Comparison of ENCODE assay signal across 8 cellular contexts in genomic region chr17:82051776-82052637, GRCh38. TPM values are rescaled to one million over a fixed set of nuclear protein-coding genes. Genes with fewer than 3 reads are reported as not detected.
DNase-seq lines count a peak whose midpoint lies in the region; ATAC-seq and TF ChIP-seq lines count a peak whose summit lies in the region.

GPS1 (plus strand) TSS chr17:82051898; CDS start chr17:82051932, 34 bp downstream.
RFNG (minus strand) TSS chr17:82051811; CDS start chr17:82051766, 45 bp downstream.

- ATAC-seq in GM19035 (IDR thresholded peaks at IDR 0.05; ENCODE audit: unreplicated experiment) (peak; percentile 68), heart right ventricle (peak; percentile 27 to 82 (median 70))

- peak within 1 kb of the TSS; percentile 67 for H3K4me2 ChIP-seq in SU-DHL-6 (ENCODE audit: low read depth, low read length, poor library complexity, severe bottlenecking)

- no peaks in the 10 kb centered on the region for H3K9me2 ChIP-seq in SU-DHL-6 (replicated peaks; ENCODE audit: insufficient read depth, low read length)

- peak within 1 kb of the TSS; percentile 77 for H3K27ac Mint-ChIP-seq in type B pancreatic cell

- peak within 1 kb of the TSS; percentile 82 for H3K4me3 ChIP-seq in AG04449 (ENCODE audit: low read depth, low read length)
- H3K4me3 ChIP-seq in SU-DHL-6 (ENCODE audit: insufficient read depth, low read length, poor library complexity, severe bottlenecking) = peak within 1 kb of the TSS; percentile 96
- peak within 1 kb of the TSS; percentile 73 to 97 (median 84) for H3K4me3 ChIP-seq in heart right ventricle

- DNase-seq in AG04449 (ENCODE audit: low read depth, low spot score) (no peak), KG1 (lab: John Stamatoyannopoulos, UW) (peak; percentile 33), heart right ventricle (peak; percentile 69 to 84), posterior vena cava (ENCODE audit: low spot score) (peak; percentile 94), type B pancreatic cell (ENCODE audit: extremely low spot score, unreplicated experiment) (no peak)
- peak; percentile 80 for DNase-seq in activated naive CD8-positive, alpha-beta T cell treated with anti-CD3 and anti-CD28 coated beads, Interleukin-2, amount 50 U/mL, for 16 hours (ENCODE audit: low read depth, low spot score)

- no peaks in the 10 kb centered on the region for H4K20me1 ChIP-seq in SU-DHL-6 (ENCODE audit: low read depth, low read length)

- CTCF ChIA-PET in AG04449 (lab: Yijun Ruan, JAX) = interaction anchor here (1.0 to 7.1 kb wide), 4 partner anchors 12 to 93 kb away, joined by 5 to 47 read pairs (median 6); partner anchors contain the start of gene DCXR

- H3K27me3 Mint-ChIP-seq in type B pancreatic cell = no peaks in the 10 kb centered on the region

- H3K36me3 ChIP-seq in SU-DHL-6 (ENCODE audit: low read length) = no peaks in the 10 kb centered on the region
- H3K36me3 ChIP-seq in heart right ventricle = peaks cover 3 to 72% (median 19%) of the 10 kb centered on the region in 9 donors

- peaks cover 5% of the 10 kb centered on the region for H3K36me3 Mint-ChIP-seq in type B pancreatic cell

- peaks cover 10% of the 10 kb centered on the region for H3K79me2 ChIP-seq in SU-DHL-6 (ENCODE audit: insufficient read depth, low read length)

- H3K4me3 Mint-ChIP-seq in type B pancreatic cell = peak within 1 kb of the TSS; percentile 90

- no peaks in the 10 kb centered on the region for H3K9me3 Mint-ChIP-seq in type B pancreatic cell

- no peaks in the 10 kb centered on the region for H3K9me3 ChIP-seq in SU-DHL-6 (ENCODE audit: insufficient read depth, low read length)
- H3K9me3 ChIP-seq in heart right ventricle = no peaks in the 10 kb centered on the region

- no peaks in the 10 kb centered on the region for H3K4me1 Mint-ChIP-seq in type B pancreatic cell (ENCODE audit: unreplicated experiment)

- TF ChIP-seq CTCF in AG04449 (IDR thresholded peaks at IDR 0.05; ENCODE audit: insufficient read depth, low read length, missing control alignments) (no peak), SU-DHL-6 (IDR thresholded peaks at IDR 0.05; ENCODE audit: insufficient read depth, low read length, poor library complexity, severe bottlenecking) (no peak), heart right ventricle (IDR thresholded peaks at IDR 0.05) (no peak), type B pancreatic cell (conservative IDR thresholded peaks at IDR 0.05) (no peak)

- H3K27me3 ChIP-seq in SU-DHL-6 (ENCODE audit: low read length) (no peaks in the 10 kb centered on the region), heart right ventricle (no peaks in the 10 kb centered on the region)

- H3K9ac ChIP-seq in SU-DHL-6 (ENCODE audit: low read length) = peak within 1 kb of the TSS; percentile 71

- intact Hi-C loops in heart right ventricle (cut with DNase I) (loop anchor here in 1 of 10 donors (5.0 kb wide), 1 partner anchor 45 kb away; the partner anchor contains the start of gene FASN), posterior vena cava (cut with DNase I) (no loop called here)

- no peak within 1 kb of the TSS for H2AFZ ChIP-seq in SU-DHL-6 (ENCODE audit: low read depth, low read length, severe bottlenecking)

- H3K27ac ChIP-seq in SU-DHL-6 (ENCODE audit: low read depth, low read length) (no peak within 1 kb of the TSS), heart right ventricle (peak within 1 kb of the TSS in 9 of 10 donors; percentile 15 to 85 (median 71))

- POLR2A ChIA-PET in AG04449 (lab: Yijun Ruan, JAX) = interaction anchor here (1.2 to 1.8 kb wide), 2 partner anchors 14 to 35 kb away, joined by 3 to 5 read pairs; partner anchors contain the start of gene DCXR

- H3K4me1 ChIP-seq in heart right ventricle = peaks cover 12 to 39% (median 28%) of the 10 kb centered on the region in 9 donors

- H3F3A ChIP-seq in SU-DHL-6 (ENCODE audit: insufficient read depth) = no peaks in the 10 kb centered on the region

- 1% methylated on average over 78 to 94 of the region's 94 CpGs for WGBS in heart right ventricle, 2 donors

RNA-seq across cellular contexts. Expression of gene GPS1, which starts in this region (rescaled TPM):
- 10 to 100 TPM; 68.9 to 96.6 (median 80.6) TPM for total RNA-seq in heart right ventricle
- 100 to 1,000 TPM; 102 to 183 TPM for polyA plus RNA-seq in heart right ventricle
- 10 to 100 TPM; 54.6 to 62.7 TPM for total RNA-seq in posterior vena cava
- total RNA-seq in type B pancreatic cell (ENCODE audit: low replicate concordance) = 111 and 112 TPM in 2 replicates

RNA-seq across cellular contexts. Expression of gene RFNG, which starts in this region (rescaled TPM):
- total RNA-seq in heart right ventricle = 10 to 100 TPM; 13.9 to 24.9 (median 18.9) TPM
- polyA plus RNA-seq in heart right ventricle = 10 to 100 TPM; 29.3 to 30.1 TPM
- 10 to 100 TPM; 23.7 to 26.4 TPM for total RNA-seq in posterior vena cava
- 35.9 and 43.4 TPM in 2 replicates for total RNA-seq in type B pancreatic cell (ENCODE audit: low replicate concordance)

Comparison
In these comparisons a context has a peak if more than half of its experiments do, and no peak if none do; other contexts are left out.
1. DNase-seq: peak in KG1 (single experiment), activated naive CD8-positive, alpha-beta T cell treated with anti-CD3 and anti-CD28 coated beads, Interleukin-2, amount 50 U/mL, for 16 hours (single experiment), heart right ventricle (2 of 2) and posterior vena cava (single experiment); none in AG04449 (single experiment) and type B pancreatic cell (single experiment).
2. Peak in every context shown above with its lines, with median percentiles within 50 percentile points of each other: H3K4me3 ChIP-seq.